ENCODE assay signal across 2 cellular contexts in genomic region chr7:69254643-69255042, GRCh38.
TF ChIP-seq lines count a peak whose summit lies in the region.

No MANE protein-coding gene starts in this region.

TF ChIP-seq in HepG2, 621 proteins besides CTCF, POLR2A, EP300 and RAD21 (continued from another document):
- TF ChIP-seq HNF4G (IDR thresholded peaks at IDR 0.05; ENCODE audit: borderline replicate concordance, low read depth, low read length) (no peak), HNF4G (CRISPR knock-in tag; IDR thresholded peaks at IDR 0.05; ENCODE audit: borderline replicate concordance, low read depth) (no peak), ZNF766 (CRISPR knock-in tag; IDR thresholded peaks at IDR 0.05; ENCODE audit: borderline replicate concordance) (no peak), ARNTL (CRISPR knock-in tag; IDR thresholded peaks at IDR 0.05) (no peak), ZNF446 (CRISPR knock-in tag; IDR thresholded peaks at IDR 0.05) (no peak)

TF ChIP-seq in WTC11, 78 proteins besides CTCF, POLR2A, EP300 and RAD21 (continued from another document):
- TF ChIP-seq AR (CRISPR knock-in tag; IDR thresholded peaks at IDR 0.05): no peak
